ENCODE assay signal across 8 cellular contexts in the genomic region with DNA sequence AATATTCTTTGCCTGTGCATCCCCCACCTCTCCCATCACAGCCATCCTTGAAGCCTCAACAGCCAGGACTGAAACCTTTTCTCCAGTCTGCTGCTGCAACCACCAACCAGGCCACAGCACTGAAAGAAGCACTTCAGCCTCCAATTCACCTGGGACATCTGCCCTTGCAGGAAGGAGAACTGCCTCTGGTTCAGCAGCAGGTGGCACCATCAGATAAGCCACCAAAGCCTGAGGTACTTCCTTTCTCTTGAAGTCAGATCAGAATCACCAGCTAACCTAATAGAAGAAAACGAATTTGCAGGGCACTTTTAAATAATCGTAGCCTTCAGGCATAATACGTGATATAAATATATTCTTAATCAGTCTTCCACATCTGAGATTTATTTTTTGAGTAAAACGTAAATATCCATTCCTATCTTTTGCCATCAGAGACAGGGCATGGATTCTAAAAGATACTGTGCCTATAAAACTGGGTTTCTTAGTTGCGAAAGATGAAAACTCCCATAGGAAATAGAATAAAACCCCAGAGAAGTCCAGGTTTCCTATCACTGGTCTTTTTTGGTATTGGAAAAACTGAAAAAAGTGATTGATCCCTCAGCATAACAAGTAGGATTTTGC. TPM values are rescaled to one million over a fixed set of nuclear protein-coding genes. Genes with fewer than 3 reads are reported as not detected.
DNase-seq lines count a peak whose midpoint lies in the region; ATAC-seq, FAIRE-seq and TF ChIP-seq lines count a peak whose summit lies in the region.

No MANE protein-coding gene starts in this region.

- POLR2A ChIA-PET in PC-3 (lab: Charles Lee; ENCODE audit: unreplicated experiment): no interaction called here

- H3K9me3 ChIP-seq in PC-3 (ENCODE audit: low read length): no peaks in the 10 kb centered on the region
- no peaks in the 10 kb centered on the region for H3K9me3 ChIP-seq in uterus

- H3K36me3 ChIP-seq in PC-3 (ENCODE audit: low read depth, low read length) (no peaks in the 10 kb centered on the region), uterus (no peaks in the 10 kb centered on the region)

- no peak overlapping the region for H2AFZ ChIP-seq in PC-3 (ENCODE audit: low read length)

- no peak overlapping the region for H3K4me3 ChIP-seq in PC-3 (ENCODE audit: low read length)
- H3K4me3 ChIP-seq in fibroblast of villous mesenchyme (ENCODE audit: low read depth, low read length): no peak overlapping the region
- no peak overlapping the region for H3K4me3 ChIP-seq in uterus

- no peak overlapping the region for H3K4me2 ChIP-seq in PC-3 (ENCODE audit: low read length)

- no peak for FAIRE-seq in H54 (lab: Jason Lieb, UNC)

- CTCF ChIA-PET in PC-3 (lab: Charles Lee): interaction anchor here (0.7 kb wide), 2 partner anchors 103 to 408 kb away, joined by 3 read pairs; no protein-coding TSS in a partner anchor

- no peaks in the 10 kb centered on the region for H3K9me2 ChIP-seq in PC-3 (replicated peaks; ENCODE audit: low read length)

- ATAC-seq in PC-3: peak; percentile 98

- intact Hi-C loops in PC-3 (cut with micrococcal nuclease): loop anchor here (1.0 kb wide), 3 partner anchors 51 to 409 kb away; a partner anchor contains a TSS
- intact Hi-C loops in uterus (cut with DNase I; ENCODE audit: low total_unique reads): no loop called here

- H3K27ac ChIP-seq in PC-3 (ENCODE audit: low read length) (no peak overlapping the region), uterus (no peak overlapping the region)

- no peaks in the 10 kb centered on the region for H4K20me1 ChIP-seq in PC-3 (ENCODE audit: low read length)

- H3K27me3 ChIP-seq in PC-3 (ENCODE audit: low read length) (no peaks in the 10 kb centered on the region), uterus (no peaks in the 10 kb centered on the region)

- no TSS peak for BruUV-seq in PC-3 (replicated peaks; lab: Mats Ljungman, UMichigan)

- peak; percentile 93 for TF ChIP-seq CTCF in PC-3 (conservative IDR thresholded peaks at IDR 0.05; ENCODE audit: low read depth, low read length)
- peak; percentile 81 for TF ChIP-seq CTCF in fibroblast of villous mesenchyme (IDR thresholded peaks at IDR 0.05; ENCODE audit: insufficient read depth, low read depth, low read length)
- peak; percentile 43 to 61 (median 52) for TF ChIP-seq CTCF in uterus (IDR thresholded peaks at IDR 0.05)

- no peak overlapping the region for H3K9ac ChIP-seq in PC-3 (ENCODE audit: low read length)

- DNase-seq in GM04504 (ENCODE audit: low read depth): peak; percentile 32
- DNase-seq in H54 (ENCODE audit: insufficient read length, low spot score): peak; percentile 7
- peak; percentile 62 for DNase-seq in LHCN-M2 (ENCODE audit: low read depth)
- peak; percentile 83 for DNase-seq in PC-3
- peak; percentile 51 to 68 for DNase-seq in activated T-cell treated with anti-CD3 and anti-CD28 coated beads, Interleukin-2, amount 50 U/mL, for 48 hours
- peak; percentile 66 for DNase-seq in fibroblast of villous mesenchyme (ENCODE audit: low read depth)
- peak; percentile 57 for DNase-seq in pons (ENCODE audit: low spot score)
- peak; percentile 20 to 35 for DNase-seq in uterus

- TF ChIP-seq POLR2A in H54 (IDR thresholded peaks at IDR 0.05; ENCODE audit: low read depth, low read length): no peak
- TF ChIP-seq POLR2A in uterus (IDR thresholded peaks at IDR 0.05): no peak

- H3K4me1 ChIP-seq in PC-3 (ENCODE audit: insufficient read depth, low read length) (no peaks in the 10 kb centered on the region), uterus (no peaks in the 10 kb centered on the region)

- H3K79me2 ChIP-seq in PC-3 (ENCODE audit: low read length): no peaks in the 10 kb centered on the region

- H3F3A ChIP-seq in PC-3 (ENCODE audit: low read length, unreplicated experiment): no peaks in the 10 kb centered on the region

RNA-seq across cellular contexts. Expression of a gene that starts 9.5 kb away (rescaled TPM):
- total RNA-seq in LHCN-M2 (2014; rRNA removed): not detected in 2 replicates
- not detected for polyA plus RNA-seq in LHCN-M2 (2012)
- total RNA-seq in PC-3 (2014; rRNA removed): not detected in 2 replicates
- not detected in 2 replicates for total RNA-seq in fibroblast of villous mesenchyme
- not detected for total RNA-seq in uterus

RNA-seq across cellular contexts. Expression of a gene that starts 27.0 kb away (rescaled TPM):
- 0.06 TPM in 2 replicates for total RNA-seq in LHCN-M2 (2014; rRNA removed)
- 0.01 TPM for polyA plus RNA-seq in LHCN-M2 (2012)
- not detected in 2 replicates for total RNA-seq in PC-3 (2014; rRNA removed)
- 0.43 and 0.97 TPM in 2 replicates for total RNA-seq in fibroblast of villous mesenchyme
- total RNA-seq in uterus: under 1 TPM in 2 of 4 donors, not detected in 2; 0.24 to 0.83 TPM

Comparison
In these comparisons a context has a peak if more than half of its experiments do, and no peak if none do; other contexts are left out.
1. DNase-seq: peak in every context shown above with its lines; median percentile 83 in PC-3; 66 in fibroblast of villous mesenchyme; 62 in LHCN-M2; 60 in activated T-cell treated with anti-CD3 and anti-CD28 coated beads, Interleukin-2, amount 50 U/mL, for 48 hours; 57 in pons; 32 in GM04504; 28 in uterus; 7 in H54.